In genomic region chr3:50088725-50089602, GRCh38 we compare ENCODE assay signal across 1 cellular context.
TF ChIP-seq lines count a peak whose summit lies in the region.

TSS of gene RBM5 (plus strand) at chr3:50088919. CDS start at chr3:50090435, 1,516 bp downstream.

TF ChIP-seq in HepG2, 621 proteins besides CTCF, POLR2A, EP300 and RAD21 (continued from another document and continues in another):
- TF ChIP-seq EHMT2 (IDR thresholded peaks at IDR 0.05; ENCODE audit: borderline replicate concordance, low read depth, low read length): no peak
- TF ChIP-seq SOX13 (IDR thresholded peaks at IDR 0.05): no peak
- peak in 1 of 2 experiments; percentile 7; a peak in 1 of 4 replicates for TF ChIP-seq SOX13 (CRISPR knock-in tag; conservative IDR thresholded peaks at IDR 0.05 in 1 of 2, IDR thresholded peaks at IDR 0.05 in 1 of 2)
- no peak for TF ChIP-seq ZNF646 (CRISPR knock-in tag; IDR thresholded peaks at IDR 0.05)
- no peak for TF ChIP-seq ZFP36L2 (CRISPR knock-in tag; IDR thresholded peaks at IDR 0.05)
- TF ChIP-seq SETDB1 (CRISPR knock-in tag; IDR thresholded peaks at IDR 0.05; ENCODE audit: borderline replicate concordance): no peak
- TF ChIP-seq ZBTB7B (CRISPR knock-in tag; IDR thresholded peaks at IDR 0.05): no peak
- TF ChIP-seq MIER2 (CRISPR knock-in tag; IDR thresholded peaks at IDR 0.05): no peak
- TF ChIP-seq RFX5 (IDR thresholded peaks at IDR 0.05; ENCODE audit: low read depth, low read length): no peak
- TF ChIP-seq ZEB1 (IDR thresholded peaks at IDR 0.05; ENCODE audit: insufficient replicate concordance, low read depth): no peak
- TF ChIP-seq ZNF335 (CRISPR knock-in tag; IDR thresholded peaks at IDR 0.05): no peak
- TF ChIP-seq SRSF4 (IDR thresholded peaks at IDR 0.05; ENCODE audit: low read depth, low read length, poor library complexity, severe bottlenecking): no peak
- TF ChIP-seq ATF6 (CRISPR knock-in tag; conservative IDR thresholded peaks at IDR 0.05): no peak
- TF ChIP-seq AKAP8 (CRISPR knock-in tag; IDR thresholded peaks at IDR 0.05): 0 out of 2 replicates have a peak, but pooled peaks have one; percentile 17
- TF ChIP-seq SCMH1 (CRISPR knock-in tag; IDR thresholded peaks at IDR 0.05; ENCODE audit: borderline replicate concordance): no peak
- TF ChIP-seq ZBTB49 (CRISPR knock-in tag; IDR thresholded peaks at IDR 0.05; ENCODE audit: borderline replicate concordance): no peak
- no peak for TF ChIP-seq ZNF724P (CRISPR knock-in tag; IDR thresholded peaks at IDR 0.05; ENCODE audit: borderline replicate concordance)
- TF ChIP-seq HOXD1 (CRISPR knock-in tag; IDR thresholded peaks at IDR 0.05): 0 out of 2 replicates have a peak, but pooled peaks have one; percentile 14
- no peak for TF ChIP-seq THAP8 (CRISPR knock-in tag; IDR thresholded peaks at IDR 0.05; ENCODE audit: borderline replicate concordance)
- TF ChIP-seq ZNF451 (CRISPR knock-in tag; IDR thresholded peaks at IDR 0.05): no peak
- TF ChIP-seq NBN (conservative IDR thresholded peaks at IDR 0.05): no peak
- no peak for TF ChIP-seq POLR2AphosphoS2 (IDR thresholded peaks at IDR 0.05; ENCODE audit: low read depth, low read length)
- TF ChIP-seq ZNF317 (CRISPR knock-in tag; IDR thresholded peaks at IDR 0.05): 0 out of 2 replicates have a peak, but pooled peaks have one; percentile 64
- no peak; the same call in 1 of the 2 replicates for TF ChIP-seq KLF15 (CRISPR knock-in tag; IDR thresholded peaks at IDR 0.05; ENCODE audit: borderline replicate concordance)
- TF ChIP-seq TBP (CRISPR knock-in tag; IDR thresholded peaks at IDR 0.05): no peak
- peak; percentile 91; the same call in 1 of the 2 replicates for TF ChIP-seq IRF2 (CRISPR knock-in tag; IDR thresholded peaks at IDR 0.05)
- TF ChIP-seq NFRKB (IDR thresholded peaks at IDR 0.05): peak; percentile 98
- no peak for TF ChIP-seq ZBTB8A (CRISPR knock-in tag; IDR thresholded peaks at IDR 0.05; ENCODE audit: borderline replicate concordance, low read depth)
- no peak for TF ChIP-seq ZNF609 (CRISPR knock-in tag; IDR thresholded peaks at IDR 0.05; ENCODE audit: borderline replicate concordance)
- no peak for TF ChIP-seq JUND (CRISPR knock-in tag; IDR thresholded peaks at IDR 0.05)
- TF ChIP-seq GPN1 (CRISPR knock-in tag; IDR thresholded peaks at IDR 0.05; ENCODE audit: borderline replicate concordance): no peak
- peak in 1 of 2 experiments; percentile 39; a peak in 1 of 4 replicates for TF ChIP-seq KLF16 (CRISPR knock-in tag; IDR thresholded peaks at IDR 0.05)
- peak; percentile 79; the same call in 1 of the 2 replicates for TF ChIP-seq ZNF350 (CRISPR knock-in tag; IDR thresholded peaks at IDR 0.05; ENCODE audit: borderline replicate concordance, low read depth)
- TF ChIP-seq HCFC1 (IDR thresholded peaks at IDR 0.05; ENCODE audit: low read depth, low read length): peak; percentile 66; the same call in 1 of the 2 replicates
- no peak for TF ChIP-seq ZFYVE20 (CRISPR knock-in tag; IDR thresholded peaks at IDR 0.05; ENCODE audit: borderline replicate concordance, low read depth)
- TF ChIP-seq ZNF740 (CRISPR knock-in tag; IDR thresholded peaks at IDR 0.05): no peak
- peak; percentile 59; the same call in 1 of the 2 replicates for TF ChIP-seq ZFP91 (CRISPR knock-in tag; IDR thresholded peaks at IDR 0.05; ENCODE audit: borderline replicate concordance)
- no peak for TF ChIP-seq TBL1XR1 (IDR thresholded peaks at IDR 0.05; ENCODE audit: borderline replicate concordance, low read length, partially characterized antibody)
- TF ChIP-seq ZNF276 (CRISPR knock-in tag; IDR thresholded peaks at IDR 0.05; ENCODE audit: low read depth): no peak
- TF ChIP-seq ZNF329 (CRISPR knock-in tag; IDR thresholded peaks at IDR 0.05; ENCODE audit: low read depth): no peak
- 0 out of 2 replicates have a peak, but pooled peaks have one; percentile 41 for TF ChIP-seq EED (CRISPR knock-in tag; IDR thresholded peaks at IDR 0.05)
- TF ChIP-seq ZSCAN20 (CRISPR knock-in tag; IDR thresholded peaks at IDR 0.05; ENCODE audit: borderline replicate concordance): no peak
- no peak for TF ChIP-seq ZNF713 (CRISPR knock-in tag; IDR thresholded peaks at IDR 0.05)
- TF ChIP-seq CBFB (CRISPR knock-in tag; IDR thresholded peaks at IDR 0.05): no peak
- no peak for TF ChIP-seq ZFAT (CRISPR knock-in tag; conservative IDR thresholded peaks at IDR 0.05)
